2 cellular contexts compared by ENCODE assay signal in the genomic region with DNA sequence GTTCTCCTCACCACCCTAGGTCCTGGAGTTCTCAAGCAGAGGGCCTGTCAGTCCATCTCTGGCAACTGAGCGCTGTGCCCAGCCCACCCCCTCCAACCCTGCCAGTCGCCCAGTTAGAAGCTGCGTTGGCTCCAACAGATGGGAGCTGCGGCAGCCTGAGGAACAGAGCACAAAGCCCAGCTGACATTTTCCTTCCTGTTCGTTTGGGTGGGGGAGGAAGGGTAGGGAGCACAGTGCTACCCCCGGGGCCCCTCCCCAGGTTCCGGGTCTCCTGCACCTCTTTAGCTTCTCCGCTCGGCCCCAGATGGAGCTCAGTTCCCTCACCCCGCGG.
TF ChIP-seq lines count a peak whose summit lies in the region.

No MANE protein-coding gene starts in this region.

TF ChIP-seq in A549, 52 proteins besides CTCF, POLR2A, EP300 and RAD21 (continued from another document):
- TF ChIP-seq MAFK (IDR thresholded peaks at IDR 0.05; ENCODE audit: partially characterized antibody): no peak

TF ChIP-seq in neural cell, 6 proteins besides CTCF, POLR2A, EP300 and RAD21:
- TF ChIP-seq REST (IDR thresholded peaks at IDR 0.05; ENCODE audit: borderline replicate concordance) (no peak), POLR2AphosphoS5 (IDR thresholded peaks at IDR 0.05) (no peak), TAF1 (IDR thresholded peaks at IDR 0.05; ENCODE audit: low read depth) (no peak), SMC3 (conservative IDR thresholded peaks at IDR 0.05; ENCODE audit: poor library complexity) (no peak), MXI1 (conservative IDR thresholded peaks at IDR 0.05; ENCODE audit: poor library complexity, severe bottlenecking) (no peak), EZH2 (IDR thresholded peaks at IDR 0.05; ENCODE audit: borderline replicate concordance, insufficient read depth, low read length, poor library complexity, severe bottlenecking) (no peak)
